ENCODE assay signal across 22 cellular contexts in genomic region chr9:99753436-99753835, GRCh38.
"Had no signal": no experiment of that assay in that cellular context is flagged by ENCODE, and none has a peak within 500 bp of the region (broad histone marks: within the 10 kb centered on the region; RNA-seq: fewer than 3 reads in every experiment).

No MANE protein-coding gene starts in this region.

- DNase-seq: activated CD4-positive, alpha-beta T cell treated with anti-CD3 and anti-CD28 coated beads, Interleukin-2, amount 50 U/mL, for 4 hours; activated CD8-positive, alpha-beta memory T cell treated with anti-CD3 and anti-CD28 coated beads, Interleukin-2, amount 10 ng/mL, durations not matched to agents 7 days and 5 days; activated effector memory CD4-positive, alpha-beta T cell treated with Interleukin-2 at 50 U/mL for 16 hours; activated T-cell treated with anti-CD3 and anti-CD28 coated beads, Interleukin-2, amount 50 U/mL, for 24 hours; cerebellar nuclear complex; effector memory CD8-positive, alpha-beta T cell; erythroblast; left colon; lower lobe of right lung; midbrain; right lobe of liver; SK-N-SH; T-cell; T-helper 9 cell had no signal

- H3K27me3 ChIP-seq: right lobe of liver, suprapubic skin had no signal

- H3K4me3 ChIP-seq: hepatocyte, lower lobe of right lung, prostate gland, right lobe of liver, suprapubic skin had no signal

- H3K9me3 Mint-ChIP-seq: activated naive CD4-positive, alpha-beta T cell treated with anti-CD3 and anti-CD28 coated beads, Interleukin-2, amount 50 U/mL, for 24 hours; activated T-cell treated with anti-CD3 and anti-CD28 coated beads, Interleukin-2, amount 50 U/mL, for 24 hours; brain; dendritic cell treated with granulocyte-macrophage colony-stimulating factor and Interleukin-4, amounts not matched to agents 40 ng/mL and 50 ng/mL, for 4 days; effector memory CD8-positive, alpha-beta T cell; stimulated activated naive CD8-positive, alpha-beta T cell treated with anti-CD3 and anti-CD28 coated beads, Interleukin-15, Interleukin-2, amounts not matched to agents 100 ng/mL and 50 ng/mL, for 24 hours; T-cell had no signal

- H3K27me3 Mint-ChIP-seq: brain; dendritic cell treated with granulocyte-macrophage colony-stimulating factor and Interleukin-4, amounts not matched to agents 40 ng/mL and 50 ng/mL, for 4 days had no signal

- H3K79me2 ChIP-seq: hepatocyte had no signal

- ATAC-seq: activated CD4-positive, CD25-positive, alpha-beta regulatory T cell treated with anti-CD3 and anti-CD28 coated beads, Interleukin-2, amount 50 U/mL, for 24 hours; activated CD8-positive, alpha-beta memory T cell treated with anti-CD3 and anti-CD28 coated beads, Interleukin-2, amount 10 ng/mL, durations not matched to agents 7 days and 5 days; effector memory CD8-positive, alpha-beta T cell; left colon; lower lobe of right lung; right lobe of liver; T-cell had no signal

- H3K4me1 ChIP-seq: lower lobe of right lung, prostate gland, right lobe of liver, suprapubic skin had no signal

- H3K9ac ChIP-seq: SK-N-SH had no signal

- H3K36me3 Mint-ChIP-seq: activated CD8-positive, alpha-beta memory T cell treated with anti-CD3 and anti-CD28 coated beads, Interleukin-2, amount 10 ng/mL, durations not matched to agents 7 days and 5 days; activated naive CD4-positive, alpha-beta T cell treated with anti-CD3 and anti-CD28 coated beads, Interleukin-2, amount 50 U/mL, for 24 hours; brain; T-cell had no signal

- H3K27ac ChIP-seq: hepatocyte, lower lobe of right lung, prostate gland, right lobe of liver, suprapubic skin had no signal

- H3K36me3 ChIP-seq: lower lobe of right lung, prostate gland, right lobe of liver, suprapubic skin had no signal

- H3K27ac Mint-ChIP-seq: activated CD8-positive, alpha-beta memory T cell treated with anti-CD3 and anti-CD28 coated beads, Interleukin-2, amount 10 ng/mL, durations not matched to agents 7 days and 5 days; activated naive CD4-positive, alpha-beta T cell treated with anti-CD3 and anti-CD28 coated beads, Interleukin-2, amount 50 U/mL, for 24 hours; activated T-cell treated with anti-CD3 and anti-CD28 coated beads, Interleukin-2, amount 50 U/mL, for 24 hours; brain; dendritic cell treated with granulocyte-macrophage colony-stimulating factor and Interleukin-4, amounts not matched to agents 40 ng/mL and 50 ng/mL, for 4 days; effector memory CD8-positive, alpha-beta T cell; stimulated activated naive CD8-positive, alpha-beta T cell treated with anti-CD3 and anti-CD28 coated beads, Interleukin-15, Interleukin-2, amounts not matched to agents 100 ng/mL and 50 ng/mL, for 24 hours; T-cell had no signal

- H3K9me3 ChIP-seq: lower lobe of right lung, prostate gland, right lobe of liver, SK-N-SH, suprapubic skin had no signal

- H2AFZ ChIP-seq: hepatocyte had no signal

- H3K4me1 Mint-ChIP-seq: activated CD8-positive, alpha-beta memory T cell treated with anti-CD3 and anti-CD28 coated beads, Interleukin-2, amount 10 ng/mL, durations not matched to agents 7 days and 5 days; activated naive CD4-positive, alpha-beta T cell treated with anti-CD3 and anti-CD28 coated beads, Interleukin-2, amount 50 U/mL, for 24 hours; brain; T-cell had no signal

- H3K4me3 Mint-ChIP-seq: activated CD8-positive, alpha-beta memory T cell treated with anti-CD3 and anti-CD28 coated beads, Interleukin-2, amount 10 ng/mL, durations not matched to agents 7 days and 5 days; activated naive CD4-positive, alpha-beta T cell treated with anti-CD3 and anti-CD28 coated beads, Interleukin-2, amount 50 U/mL, for 24 hours; activated T-cell treated with anti-CD3 and anti-CD28 coated beads, Interleukin-2, amount 50 U/mL, for 24 hours; brain; dendritic cell treated with granulocyte-macrophage colony-stimulating factor and Interleukin-4, amounts not matched to agents 40 ng/mL and 50 ng/mL, for 4 days; effector memory CD8-positive, alpha-beta T cell; stimulated activated naive CD8-positive, alpha-beta T cell treated with anti-CD3 and anti-CD28 coated beads, Interleukin-15, Interleukin-2, amounts not matched to agents 100 ng/mL and 50 ng/mL, for 24 hours; T-cell had no signal

- H3K4me2 ChIP-seq: hepatocyte, SK-N-SH had no signal
